Comparison of ENCODE assay signal across 1 cellular context in genomic region chr2:174121178-174121577, GRCh38.
TF ChIP-seq lines count a peak whose summit lies in the region.

No MANE protein-coding gene starts in this region.

TF ChIP-seq in endothelial cell of umbilical vein, 7 proteins besides CTCF, POLR2A, EP300 and RAD21 (continued from another document):
- TF ChIP-seq POLR2AphosphoS5 (IDR thresholded peaks at IDR 0.05; ENCODE audit: insufficient read depth, low read depth, low read length) (no peak), MYC (IDR thresholded peaks at IDR 0.05; ENCODE audit: low read depth, low read length) (no peak), GATA2 (IDR thresholded peaks at IDR 0.05; ENCODE audit: insufficient read depth, insufficient read length, low read depth, low read length) (no peak)
